ENCODE assay signal across 24 cellular contexts in genomic region chr18:36602620-36603019, GRCh38.
"Had no signal": no experiment of that assay in that cellular context is flagged by ENCODE, and none has a peak within 500 bp of the region (broad histone marks: within the 10 kb centered on the region; RNA-seq: fewer than 3 reads in every experiment).

No MANE protein-coding gene starts in this region.

- H3K79me2 ChIP-seq: hepatocyte had no signal

- H3K36me3 Mint-ChIP-seq: stimulated activated memory B cell treated with anti-CD40 and anti-IgM and Interleukin-4, amounts not matched to agents 10 μg/mL and 1 μg/mL and 100 μg/mL, for 72 hours had no signal

- H3K4me1 Mint-ChIP-seq: nephron; stimulated activated memory B cell treated with anti-CD40 and anti-IgM and Interleukin-4, amounts not matched to agents 10 μg/mL and 1 μg/mL and 100 μg/mL, for 72 hours had no signal

- H3K27ac Mint-ChIP-seq: dendritic cell treated with granulocyte-macrophage colony-stimulating factor and Interleukin-4, amounts not matched to agents 40 ng/mL and 50 ng/mL, for 4 days; effector memory CD8-positive, alpha-beta T cell; nephron; stimulated activated memory B cell treated with anti-CD40 and anti-IgM and Interleukin-4, amounts not matched to agents 10 μg/mL and 1 μg/mL and 100 μg/mL, for 72 hours; stimulated activated naive CD8-positive, alpha-beta T cell treated with anti-CD3 and anti-CD28 coated beads, Interleukin-15, Interleukin-2, amounts not matched to agents 100 ng/mL and 50 ng/mL, for 24 hours had no signal

- ATAC-seq: effector memory CD8-positive, alpha-beta T cell; left colon; psoas muscle; sciatic nerve; stimulated activated memory B cell treated with anti-CD40 and anti-IgM and Interleukin-4, amounts not matched to agents 10 μg/mL and 1 μg/mL and 100 μg/mL, for 72 hours; upper lobe of right lung had no signal

- H3K4me1 ChIP-seq: psoas muscle, spleen, upper lobe of right lung, vagina had no signal

- H2AFZ ChIP-seq: hepatocyte had no signal

- DNase-seq: effector memory CD8-positive, alpha-beta T cell; foreskin melanocyte; head of caudate nucleus; left colon; left ventricle myocardium superior; mesenchymal stem cell; midbrain; psoas muscle; retina; spleen; stimulated activated CD4-positive, alpha-beta T cell treated with anti-CD3 and anti-CD28 coated beads, Interleukin-15, amount 100 ng/mL, for 24 hours; stimulated activated CD4-positive, alpha-beta T cell treated with anti-CD3 and anti-CD28 coated beads, Interleukin-1b, Interleukin-23, amount 100 ng/mL, for 48 hours; stimulated activated CD4-positive, alpha-beta T cell treated with anti-CD3 and anti-CD28 coated beads, Interleukin-4, amount 100 ng/mL, for 24 hours; tibial artery; upper lobe of right lung had no signal

- H3K9me3 Mint-ChIP-seq: dendritic cell treated with granulocyte-macrophage colony-stimulating factor and Interleukin-4, amounts not matched to agents 40 ng/mL and 50 ng/mL, for 4 days; effector memory CD8-positive, alpha-beta T cell; nephron; stimulated activated memory B cell treated with anti-CD40 and anti-IgM and Interleukin-4, amounts not matched to agents 10 μg/mL and 1 μg/mL and 100 μg/mL, for 72 hours; stimulated activated naive CD8-positive, alpha-beta T cell treated with anti-CD3 and anti-CD28 coated beads, Interleukin-15, Interleukin-2, amounts not matched to agents 100 ng/mL and 50 ng/mL, for 24 hours had no signal

- H3K27me3 ChIP-seq: hepatocyte, neutrophil, tibial artery, upper lobe of right lung, vagina had no signal

- H3K4me2 ChIP-seq: hepatocyte had no signal

- H3K4me3 ChIP-seq: hepatocyte, lung, psoas muscle, spleen, tibial artery, upper lobe of right lung, vagina had no signal

- H3K4me3 Mint-ChIP-seq: dendritic cell treated with granulocyte-macrophage colony-stimulating factor and Interleukin-4, amounts not matched to agents 40 ng/mL and 50 ng/mL, for 4 days; effector memory CD8-positive, alpha-beta T cell; nephron; stimulated activated memory B cell treated with anti-CD40 and anti-IgM and Interleukin-4, amounts not matched to agents 10 μg/mL and 1 μg/mL and 100 μg/mL, for 72 hours; stimulated activated naive CD8-positive, alpha-beta T cell treated with anti-CD3 and anti-CD28 coated beads, Interleukin-15, Interleukin-2, amounts not matched to agents 100 ng/mL and 50 ng/mL, for 24 hours had no signal

- H3K9me3 ChIP-seq: neutrophil, psoas muscle, spleen, tibial artery, upper lobe of right lung, vagina had no signal

- H3K27ac ChIP-seq: hepatocyte, neutrophil, psoas muscle, spleen, tibial artery, upper lobe of right lung, vagina had no signal

- H3K36me3 ChIP-seq: neutrophil, spleen, upper lobe of right lung, vagina had no signal

- H3K27me3 Mint-ChIP-seq: dendritic cell treated with granulocyte-macrophage colony-stimulating factor and Interleukin-4, amounts not matched to agents 40 ng/mL and 50 ng/mL, for 4 days had no signal
